ENCODE assay signal across 8 cellular contexts in the genomic region with DNA sequence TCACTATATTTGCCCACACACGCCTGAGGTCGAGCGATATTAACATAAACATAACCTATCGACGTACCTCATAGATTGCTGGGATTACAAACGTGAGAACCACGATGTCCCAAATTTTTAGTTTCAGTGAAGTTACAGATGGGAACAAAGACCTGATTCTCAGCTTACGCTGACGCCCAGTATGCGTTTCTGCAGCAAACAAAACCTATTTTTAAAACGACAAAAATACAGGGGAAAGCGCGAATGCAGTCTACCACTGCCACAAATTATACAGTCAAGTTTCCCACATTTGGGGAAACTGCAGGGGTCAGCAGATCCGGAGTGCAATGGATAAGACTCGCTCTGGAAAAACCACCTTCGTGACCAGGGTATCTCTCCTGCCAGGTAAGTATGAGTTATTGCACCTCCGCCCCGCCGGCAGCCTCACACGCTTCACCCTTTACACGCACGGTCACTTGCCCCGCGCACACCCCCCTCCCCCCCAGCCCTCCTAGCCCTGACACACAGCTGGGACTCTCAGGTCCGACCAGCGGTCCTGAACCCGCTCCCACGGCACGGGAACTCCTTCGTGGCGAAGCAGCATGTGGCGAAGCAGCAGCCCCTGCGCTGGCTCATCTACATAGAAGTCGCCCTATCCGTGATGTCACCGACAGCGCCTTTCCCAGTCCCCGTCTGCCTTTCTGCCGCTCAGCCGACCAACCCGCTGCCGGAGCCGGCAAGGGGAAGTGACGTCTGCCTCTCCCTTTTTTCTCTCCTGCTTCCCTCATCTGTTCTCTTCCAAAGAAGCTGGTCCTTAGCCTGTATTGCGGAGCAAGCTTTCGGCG. TPM values are rescaled to one million over a fixed set of nuclear protein-coding genes. Genes with fewer than 3 reads are reported as not detected.
A peak's percentile ranks its signal among the peaks of the same experiment; 100 is the strongest.
DNase-seq lines count a peak whose midpoint lies in the region; ATAC-seq and TF ChIP-seq lines count a peak whose summit lies in the region.
"Not testable (repeated sequence)": the region's sequence is repeated elsewhere in the genome, so short reads cannot be mapped to it uniquely, and the experiment has no call there.

No MANE protein-coding gene starts in this region.

- H3K4me1 Mint-ChIP-seq in activated CD4-positive, alpha-beta T cell treated with anti-CD3 and anti-CD28 coated beads, Interleukin-2, amount 10 ng/mL, durations not matched to agents 24 days and 14 days, result peaks cover 21% of the 10 kb centered on the region

- peak; percentile 77 for ATAC-seq in GM19035 (IDR thresholded peaks at IDR 0.05; ENCODE audit: unreplicated experiment)
- peak; percentile 81 for ATAC-seq in HG03439 (IDR thresholded peaks at IDR 0.05; ENCODE audit: unreplicated experiment)

- not testable (repeated sequence) for TF ChIP-seq CTCF in AG10803 (conservative IDR thresholded peaks at IDR 0.05; ENCODE audit: low read length); choroid plexus epithelial cell (conservative IDR thresholded peaks at IDR 0.05; ENCODE audit: low read depth, low read length)

- peak overlapping the region; percentile 99 for H3K27ac Mint-ChIP-seq in activated CD4-positive, alpha-beta T cell treated with anti-CD3 and anti-CD28 coated beads, Interleukin-2, amount 10 ng/mL, durations not matched to agents 24 days and 14 days

- peak overlapping the region; percentile 96 for H3K4me3 Mint-ChIP-seq in activated CD4-positive, alpha-beta T cell treated with anti-CD3 and anti-CD28 coated beads, Interleukin-2, amount 10 ng/mL, durations not matched to agents 24 days and 14 days

- DNase-seq in AG10803 (ENCODE audit: low read depth) (peak; percentile 87), NCI-H524 (lab: John Stamatoyannopoulos, UW) (peak; percentile 70 to 77), choroid plexus epithelial cell (ENCODE audit: low read depth) (peak; percentile 98), kidney tubule cell (ENCODE audit: low spot score) (peak; percentile 99)
- peak; percentile 92 for DNase-seq in activated CD4-positive, alpha-beta T cell treated with anti-CD3 and anti-CD28 coated beads, Interleukin-2, amount 10 ng/mL, durations not matched to agents 24 days and 14 days
- DNase-seq in stimulated activated CD4-positive, alpha-beta T cell treated with anti-CD3 and anti-CD28 coated beads, Interleukin-15, amount 100 ng/mL, for 1 hour (ENCODE audit: low read depth in 1 of 2, low spot score in 1 of 2), result peak; percentile 54 to 55

- H3K27me3 Mint-ChIP-seq in activated CD4-positive, alpha-beta T cell treated with anti-CD3 and anti-CD28 coated beads, Interleukin-2, amount 10 ng/mL, durations not matched to agents 24 days and 14 days, result not testable (repeated sequence)

- not testable (repeated sequence) for H3K36me3 Mint-ChIP-seq in activated CD4-positive, alpha-beta T cell treated with anti-CD3 and anti-CD28 coated beads, Interleukin-2, amount 10 ng/mL, durations not matched to agents 24 days and 14 days (ENCODE audit: low read depth)

- intact Hi-C loops in activated CD4-positive, alpha-beta T cell treated with anti-CD3 and anti-CD28 coated beads, Interleukin-2, amount 10 ng/mL, durations not matched to agents 24 days and 14 days (cut with micrococcal nuclease), result loop anchor here (1.0 to 5.0 kb wide), 3 partner anchors 13 to 90 kb away; a partner anchor contains a TSS

- peak overlapping the region; percentile 61 for H3K4me3 ChIP-seq in AG10803 (ENCODE audit: low read length)
- H3K4me3 ChIP-seq in choroid plexus epithelial cell (ENCODE audit: low read depth, low read length), result peak overlapping the region; percentile 51

- H3K9me3 Mint-ChIP-seq in activated CD4-positive, alpha-beta T cell treated with anti-CD3 and anti-CD28 coated beads, Interleukin-2, amount 10 ng/mL, durations not matched to agents 24 days and 14 days, result not testable (repeated sequence)

RNA-seq across cellular contexts. Expression of a gene that starts 30.5 kb away (rescaled TPM):
- not detected in 2 replicates for total RNA-seq in activated CD4-positive, alpha-beta T cell treated with anti-CD3 and anti-CD28 coated beads, Interleukin-2, amount 10 ng/mL, durations not matched to agents 24 days and 14 days

RNA-seq across cellular contexts. Expression of a gene that starts 55.7 kb away (rescaled TPM):
- 83.4 and 85.2 TPM in 2 replicates for total RNA-seq in activated CD4-positive, alpha-beta T cell treated with anti-CD3 and anti-CD28 coated beads, Interleukin-2, amount 10 ng/mL, durations not matched to agents 24 days and 14 days

Comparison
In these comparisons a context has a peak if more than half of its experiments do, and no peak if none do; other contexts are left out.
1. Peak in every context shown above with its lines: DNase-seq, ATAC-seq and H3K4me3 ChIP-seq.